In genomic region chr5:145661737-145662530, GRCh38 we compare ENCODE assay signal across 14 cellular contexts.
DNase-seq lines count a peak whose midpoint lies in the region; TF ChIP-seq lines count a peak whose summit lies in the region.
"Had no signal": no experiment of that assay in that cellular context is flagged by ENCODE, and none has a peak within 500 bp of the region (broad histone marks: within the 10 kb centered on the region; RNA-seq: fewer than 3 reads in every experiment).

No MANE protein-coding gene starts in this region.

- in situ Hi-C loops in GM13976 (cut with MboI; ENCODE audit: low sequenced_read_pairs, unreplicated experiment) = no loop called here
- in situ Hi-C loops in brain microvascular endothelial cell (cut with HindIII; ENCODE audit: low pct_ligation_motif_present, low sequenced_read_pairs) = no loop called here

- H3K27ac ChIP-seq in caudate nucleus (ENCODE audit: low read depth, low read length) (no peak overlapping the region), brain microvascular endothelial cell (no peak overlapping the region)

- DNase-seq in AG09319 (ENCODE audit: extremely low read depth, low read depth) (peak; percentile 85), NCI-H446 (lab: John Stamatoyannopoulos, UW) (peak; percentile 40 to 76), fibroblast of gingiva (ENCODE audit: low read depth) (peak; percentile 77), fibroblast of the conjunctiva (ENCODE audit: low read depth) (peak; percentile 23), ureter (ENCODE audit: low spot score) (no peak), caudate nucleus (lab: John Stamatoyannopoulos, UW) (no peak), GM13976 (ENCODE audit: low spot score) (no peak), brain microvascular endothelial cell (no peak)
- DNase-seq: ACHN; C1 segment of cervical spinal cord; Calu3; CD4-positive, alpha-beta T cell had no signal

- no peaks in the 10 kb centered on the region for H3K36me3 ChIP-seq in brain microvascular endothelial cell (replicated peaks)
- H3K36me3 ChIP-seq: HAP-1 had no signal

- no peak overlapping the region for H3K4me3 ChIP-seq in brain microvascular endothelial cell (ENCODE audit: low read depth, low read length)
- H3K4me3 ChIP-seq: GM12878, HAP-1 had no signal

- no peak for TF ChIP-seq CTCF in AG09319 (IDR thresholded peaks at IDR 0.05; ENCODE audit: low read depth, low read length)
- TF ChIP-seq CTCF in GM13976 (IDR thresholded peaks at IDR 0.05; ENCODE audit: borderline replicate concordance, control extremely low read depth, extremely low read depth, insufficient read depth, missing control alignments) = no peak
- no peak for TF ChIP-seq CTCF in brain microvascular endothelial cell (IDR thresholded peaks at IDR 0.05; ENCODE audit: low read depth, low read length, missing control alignments)

- no peaks in the 10 kb centered on the region for H3K27me3 ChIP-seq in brain microvascular endothelial cell (replicated peaks)

Comparison
In these comparisons a context has a peak if more than half of its experiments do, and no peak if none do; other contexts are left out.
1. DNase-seq: peak in AG09319 (single experiment), NCI-H446 (2 of 2), fibroblast of gingiva (single experiment) and fibroblast of the conjunctiva (single experiment); none in ureter (single experiment), caudate nucleus (0 of 61), GM13976 (single experiment) and brain microvascular endothelial cell (single experiment).